Comparison of ENCODE assay signal across 6 cellular contexts in the genomic region with DNA sequence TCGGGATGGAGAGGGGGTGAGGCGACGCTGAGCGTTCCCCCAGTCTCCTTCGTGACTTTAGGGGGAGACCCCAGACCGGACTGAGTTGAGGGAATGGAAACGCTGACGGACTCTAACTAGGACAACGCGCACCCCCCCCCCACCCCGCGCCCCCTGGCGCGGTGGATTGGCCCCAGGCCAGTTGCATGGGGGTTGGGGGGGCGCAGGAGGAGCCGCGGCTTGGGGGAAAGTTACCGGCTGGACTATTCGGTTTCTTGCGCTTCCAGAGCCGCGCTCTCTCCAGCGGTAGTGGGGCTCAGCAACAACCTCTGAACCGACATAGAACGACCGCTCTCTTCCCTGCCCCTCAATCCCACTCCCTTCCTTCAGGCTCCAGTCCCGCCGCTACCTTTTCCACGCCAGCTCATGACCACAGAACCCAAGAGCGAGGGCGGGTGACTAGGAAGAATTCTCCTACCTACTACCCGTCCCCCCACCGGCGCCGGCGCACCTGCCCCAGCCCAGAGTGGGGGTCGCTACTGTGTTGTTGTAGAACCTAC. TPM values are rescaled to one million over a fixed set of nuclear protein-coding genes. Genes with fewer than 3 reads are reported as not detected.
DNase-seq lines count a peak whose midpoint lies in the region; ATAC-seq, FAIRE-seq and TF ChIP-seq lines count a peak whose summit lies in the region.

No MANE protein-coding gene starts in this region.

- TF ChIP-seq CTCF in HL-60 (IDR thresholded peaks at IDR 0.05; ENCODE audit: insufficient read depth, low read length) (no peak), VCaP (conservative IDR thresholded peaks at IDR 0.05) (no peak)

- H3K9me3 Mint-ChIP-seq in immature natural killer cell, result no peaks in the 10 kb centered on the region

- peak overlapping the region; percentile 94 for H3K27ac ChIP-seq in HL-60 (replicated peaks)
- H3K27ac ChIP-seq in VCaP, result peak overlapping the region; percentile 100

- FAIRE-seq in HTR-8/SVneo (lab: Jason Lieb, UNC), result no peak

- no peaks in the 10 kb centered on the region for H3K36me3 Mint-ChIP-seq in immature natural killer cell

- peak overlapping the region; percentile 85 to 93 (median 90) for H3K27ac Mint-ChIP-seq in immature natural killer cell

- H3K27me3 ChIP-seq in HL-60 (ENCODE audit: insufficient read depth, poor library complexity, severe bottlenecking), result no peaks in the 10 kb centered on the region

- H3K4me3 Mint-ChIP-seq in immature natural killer cell, result peak overlapping the region; percentile 95 to 98 (median 97)

- H3K27me3 Mint-ChIP-seq in immature natural killer cell (ENCODE audit: low read depth in 3 of 3), result peaks cover 2 to 8% (median 2%) of the 10 kb centered on the region in 3 donors

- DNase-seq in HL-60 (ENCODE audit: low read depth in 1 of 2, low spot score in 1 of 2), result peak in 1 of 2 experiments; percentile 54
- DNase-seq in immature natural killer cell, result no peak
- DNase-seq in HTR-8/SVneo (ENCODE audit: insufficient read length, low spot score), result no peak
- DNase-seq in T-helper 9 cell, result no peak

- ATAC-seq in HG03135 (IDR thresholded peaks at IDR 0.05; ENCODE audit: unreplicated experiment), result no peak

- peak overlapping the region; percentile 72 for H3K4me3 ChIP-seq in HL-60 (replicated peaks; ENCODE audit: insufficient read depth, low read length)

- H3K4me1 Mint-ChIP-seq in immature natural killer cell, result peaks cover 51 to 53% of the 10 kb centered on the region in 2 donors

RNA-seq across cellular contexts. Expression of a gene that starts 0.7 kb away (rescaled TPM):
- polyA plus RNA-seq in immature natural killer cell, result 1 to 10 TPM in 2 of 3 donors, under 1 TPM in 1; 0.96 to 3.3 (median 1.8) TPM

RNA-seq across cellular contexts. Expression of a gene that starts 9.9 kb away (rescaled TPM):
- not detected for polyA plus RNA-seq in immature natural killer cell

RNA-seq across cellular contexts. Expression of a gene that starts 20.2 kb away (rescaled TPM):
- polyA plus RNA-seq in immature natural killer cell, result 10 to 100 TPM; 40.9 to 99.7 (median 41.7) TPM

RNA-seq across cellular contexts. Expression of a gene that starts 28.8 kb away (rescaled TPM):
- 10 to 100 TPM; 59.5 to 82.7 (median 67.5) TPM for polyA plus RNA-seq in immature natural killer cell

RNA-seq across cellular contexts. Expression of a gene that starts 30.3 kb away (rescaled TPM):
- not detected for polyA plus RNA-seq in immature natural killer cell
